ENCODE assay signal across 8 cellular contexts in genomic region chr6:18400831-18401446, GRCh38. TPM values are rescaled to one million over a fixed set of nuclear protein-coding genes. Genes with fewer than 3 reads are reported as not detected.
DNase-seq lines count a peak whose midpoint lies in the region; ATAC-seq and TF ChIP-seq lines count a peak whose summit lies in the region.

No MANE protein-coding gene starts in this region.

- no peak overlapping the region for H3K4me3 ChIP-seq in mesodermal cell (ENCODE audit: extremely low read depth, insufficient read depth, low read length, poor library complexity, severe bottlenecking)

- peaks cover 4% of the 10 kb centered on the region for H3K36me3 Mint-ChIP-seq in activated naive CD4-positive, alpha-beta T cell treated with anti-CD3 and anti-CD28 coated beads for 36 hours (ENCODE audit: low read depth)
- no peaks in the 10 kb centered on the region for H3K36me3 Mint-ChIP-seq in T-helper 1 cell treated with Interleukin-12 subunit alpha and Interleukin-12 subunit beta and Interleukin-4 antibody, amounts not matched to agents 30 μg/mL and 1 μg/mL, for 36 hours (ENCODE audit: low read depth)
- H3K36me3 Mint-ChIP-seq in glutamatergic neuron (ENCODE audit: unreplicated experiment), result no peaks in the 10 kb centered on the region

- no peaks in the 10 kb centered on the region for H3K9me3 ChIP-seq in mesodermal cell (ENCODE audit: control insufficient read depth, low read length)

- H3K27me3 Mint-ChIP-seq in activated naive CD4-positive, alpha-beta T cell treated with anti-CD3 and anti-CD28 coated beads for 36 hours (ENCODE audit: low read depth), result no peaks in the 10 kb centered on the region
- no peaks in the 10 kb centered on the region for H3K27me3 Mint-ChIP-seq in T-helper 1 cell treated with Interleukin-12 subunit alpha and Interleukin-12 subunit beta and Interleukin-4 antibody, amounts not matched to agents 30 μg/mL and 1 μg/mL, for 36 hours (ENCODE audit: low read depth)
- H3K27me3 Mint-ChIP-seq in glutamatergic neuron (ENCODE audit: unreplicated experiment), result no peaks in the 10 kb centered on the region

- peaks cover 15% of the 10 kb centered on the region for H3K4me1 Mint-ChIP-seq in activated naive CD4-positive, alpha-beta T cell treated with anti-CD3 and anti-CD28 coated beads for 36 hours (ENCODE audit: low read depth)
- peaks cover 9% of the 10 kb centered on the region for H3K4me1 Mint-ChIP-seq in T-helper 1 cell treated with Interleukin-12 subunit alpha and Interleukin-12 subunit beta and Interleukin-4 antibody, amounts not matched to agents 30 μg/mL and 1 μg/mL, for 36 hours (ENCODE audit: low read depth)
- no peaks in the 10 kb centered on the region for H3K4me1 Mint-ChIP-seq in glutamatergic neuron (ENCODE audit: low read depth, unreplicated experiment)

- peaks cover 19% of the 10 kb centered on the region for H3K4me1 ChIP-seq in mesodermal cell (ENCODE audit: control insufficient read depth, insufficient read depth, low read length, poor library complexity, severe bottlenecking)

- ATAC-seq in HG03060 (IDR thresholded peaks at IDR 0.05; ENCODE audit: low read depth, unreplicated experiment), result peak; percentile 81

- no peak for TF ChIP-seq CTCF in glutamatergic neuron (IDR thresholded peaks at IDR 0.05; ENCODE audit: partially characterized antibody, unreplicated experiment)

- DNase-seq in activated naive CD4-positive, alpha-beta T cell treated with anti-CD3 and anti-CD28 coated beads for 36 hours, result no peak
- DNase-seq in activated naive CD4-positive, alpha-beta T cell treated with Interleukin-2 at 50 U/mL for 16 hours, result no peak
- DNase-seq in NCI-H446 treated with DMSO at 0.1 percent for 48 hours (lab: John Stamatoyannopoulos, UW) (no peak), glutamatergic neuron (no peak)
- DNase-seq in stimulated activated CD4-positive, alpha-beta T cell treated with anti-CD3 and anti-CD28 coated beads, Interleukin-15, amount 100 ng/mL, for 24 hours, result no peak

- intact Hi-C loops in activated naive CD4-positive, alpha-beta T cell treated with anti-CD3 and anti-CD28 coated beads for 36 hours (cut with micrococcal nuclease), result loop anchor here (1.0 to 10.0 kb wide), 4 partner anchors 84 to 2004 kb away; partner anchors contain the start of gene E2F3

- H3K27ac Mint-ChIP-seq in activated naive CD4-positive, alpha-beta T cell treated with anti-CD3 and anti-CD28 coated beads for 36 hours, result peak overlapping the region; percentile 59
- H3K27ac Mint-ChIP-seq in T-helper 1 cell treated with Interleukin-12 subunit alpha and Interleukin-12 subunit beta and Interleukin-4 antibody, amounts not matched to agents 30 μg/mL and 1 μg/mL, for 36 hours, result peak overlapping the region; percentile 69
- no peak overlapping the region for H3K27ac Mint-ChIP-seq in glutamatergic neuron (ENCODE audit: unreplicated experiment)

- peak overlapping the region; percentile 67 for H3K27ac ChIP-seq in mesodermal cell (ENCODE audit: low read depth, low read length, severe bottlenecking)

- H3K9me3 Mint-ChIP-seq in activated naive CD4-positive, alpha-beta T cell treated with anti-CD3 and anti-CD28 coated beads for 36 hours, result no peaks in the 10 kb centered on the region
- no peaks in the 10 kb centered on the region for H3K9me3 Mint-ChIP-seq in T-helper 1 cell treated with Interleukin-12 subunit alpha and Interleukin-12 subunit beta and Interleukin-4 antibody, amounts not matched to agents 30 μg/mL and 1 μg/mL, for 36 hours
- H3K9me3 Mint-ChIP-seq in glutamatergic neuron (ENCODE audit: unreplicated experiment), result peaks cover 2% of the 10 kb centered on the region

- no peak overlapping the region for H3K4me3 Mint-ChIP-seq in activated naive CD4-positive, alpha-beta T cell treated with anti-CD3 and anti-CD28 coated beads for 36 hours
- H3K4me3 Mint-ChIP-seq in T-helper 1 cell treated with Interleukin-12 subunit alpha and Interleukin-12 subunit beta and Interleukin-4 antibody, amounts not matched to agents 30 μg/mL and 1 μg/mL, for 36 hours, result no peak overlapping the region
- H3K4me3 Mint-ChIP-seq in glutamatergic neuron (ENCODE audit: unreplicated experiment), result no peak overlapping the region

- WGBS in mesodermal cell (ENCODE audit: insufficient coverage in 2 of 2), 2 experiments, result 100% methylated on average over 2 of the region's 2 CpGs; no CpG with 5 or more reads in 1 of the 2 experiments

- H3K36me3 ChIP-seq in mesodermal cell (ENCODE audit: control insufficient read depth, insufficient read depth, low read length), result no peaks in the 10 kb centered on the region

- CTCF ChIA-PET in activated naive CD4-positive, alpha-beta T cell treated with anti-CD3 and anti-CD28 coated beads for 36 hours (lab: Charles Lee), result no interaction called here

RNA-seq across cellular contexts. Expression of gene RNF144B, which starts 13.8 kb away (rescaled TPM):
- total RNA-seq in activated naive CD4-positive, alpha-beta T cell treated with anti-CD3 and anti-CD28 coated beads for 36 hours, result 1 to 10 TPM; 1.5 to 3.2 TPM
- polyA plus RNA-seq in mesodermal cell (2013, experiment 1 of 2), result 0.33 TPM
- polyA plus RNA-seq in mesodermal cell (2013, experiment 2 of 2), result 0.71 TPM
- not detected for total RNA-seq in glutamatergic neuron (ENCODE audit: unreplicated experiment)
